1 cellular context compared by ENCODE assay signal in genomic region chr5:420632-421286, GRCh38.
TF ChIP-seq lines count a peak whose summit lies in the region.

No MANE protein-coding gene starts in this region.

TF ChIP-seq in HepG2, 621 proteins besides CTCF, POLR2A, EP300 and RAD21 (continued from another document):
- TF ChIP-seq YEATS4 (CRISPR knock-in tag; IDR thresholded peaks at IDR 0.05; ENCODE audit: borderline replicate concordance) (no peak), ELF3 (CRISPR knock-in tag; IDR thresholded peaks at IDR 0.05) (no peak), CENPT (CRISPR knock-in tag; IDR thresholded peaks at IDR 0.05; ENCODE audit: low read depth) (no peak), ZNF784 (CRISPR knock-in tag; IDR thresholded peaks at IDR 0.05; ENCODE audit: borderline replicate concordance) (no peak), NKX3-1 (CRISPR knock-in tag; IDR thresholded peaks at IDR 0.05) (no peak), ZNF816 (CRISPR knock-in tag; IDR thresholded peaks at IDR 0.05; ENCODE audit: borderline replicate concordance) (no peak), KIAA2018 (CRISPR knock-in tag; IDR thresholded peaks at IDR 0.05; ENCODE audit: borderline replicate concordance) (no peak), KLF12 (CRISPR knock-in tag; IDR thresholded peaks at IDR 0.05; ENCODE audit: borderline replicate concordance) (no peak), ZNF282 (IDR thresholded peaks at IDR 0.05; ENCODE audit: partially characterized antibody) (no peak), MXD3 (CRISPR knock-in tag; IDR thresholded peaks at IDR 0.05) (no peak), SRF (IDR thresholded peaks at IDR 0.05; ENCODE audit: low read depth, low read length) (no peak), ZNF543 (CRISPR knock-in tag; IDR thresholded peaks at IDR 0.05) (no peak), ZNF547 (CRISPR knock-in tag; IDR thresholded peaks at IDR 0.05) (no peak), ZFP37 (CRISPR knock-in tag; IDR thresholded peaks at IDR 0.05; ENCODE audit: borderline replicate concordance) (no peak)
